In the genomic region with DNA sequence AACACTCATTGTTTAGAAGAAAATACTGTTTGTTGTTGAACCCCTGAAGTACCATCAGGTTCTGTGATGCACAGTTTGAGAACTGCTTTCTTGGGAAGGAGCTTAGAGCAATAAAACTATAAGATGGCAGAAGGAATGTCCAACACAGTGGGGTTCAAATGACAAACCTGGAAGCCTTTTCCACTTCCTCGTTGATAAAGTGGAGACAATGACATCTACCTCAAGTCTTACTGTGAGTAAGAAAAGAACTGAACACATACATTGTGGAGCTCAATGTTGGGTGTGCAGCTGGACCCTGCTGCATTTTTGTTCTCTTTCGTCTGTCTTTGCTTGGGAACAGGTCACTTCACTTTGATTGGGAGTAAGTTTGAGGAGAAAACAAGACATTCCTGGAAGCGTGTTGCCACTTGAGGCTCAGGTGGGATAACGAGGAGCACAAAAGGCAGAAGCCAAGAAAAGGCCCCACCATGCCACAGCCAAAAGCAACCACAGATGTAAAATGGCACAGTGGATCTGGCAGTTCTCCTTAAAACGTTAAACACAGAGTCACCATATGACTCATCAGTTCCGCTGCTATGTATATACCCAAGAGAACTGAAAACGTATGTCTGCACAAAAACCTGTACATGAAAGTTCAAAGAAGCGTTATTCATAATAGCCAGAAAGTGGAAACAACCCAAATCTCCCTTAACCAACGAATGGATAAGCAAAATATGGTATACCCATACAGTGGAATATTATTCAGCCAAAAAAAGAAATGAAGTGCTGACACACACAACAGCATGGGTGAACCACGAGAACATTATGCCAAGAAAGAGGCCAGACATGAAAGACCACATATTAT, we compare ENCODE assay signal across 8 cellular contexts. TPM values are rescaled to one million over a fixed set of nuclear protein-coding genes. Genes with fewer than 3 reads are reported as not detected.
DNase-seq lines count a peak whose midpoint lies in the region; ATAC-seq, FAIRE-seq and TF ChIP-seq lines count a peak whose summit lies in the region.

No MANE protein-coding gene starts in this region.

- TF ChIP-seq POLR2A in prostate gland (IDR thresholded peaks at IDR 0.05) = no peak

- no peaks in the 10 kb centered on the region for H3K36me3 ChIP-seq in GM06990 (ENCODE audit: control insufficient read depth, insufficient read depth, low read length)
- H3K36me3 ChIP-seq in psoas muscle (ENCODE audit: insufficient read depth in 1 of 2, low read depth in 1 of 2) = no peaks in the 10 kb centered on the region
- no peaks in the 10 kb centered on the region for H3K36me3 ChIP-seq in pancreas
- H3K36me3 ChIP-seq in prostate gland = no peaks in the 10 kb centered on the region

- DNase-seq in GM06990 (ENCODE audit: extremely low read depth, insufficient read length) (peak; percentile 79), psoas muscle (no peak), pancreas (no peak), prostate gland (ENCODE audit: low spot score) (no peak)
- peak in 1 of 2 donors; percentile 33 for DNase-seq in activated naive CD4-positive, alpha-beta T cell treated with anti-CD3 and anti-CD28 coated beads, Interleukin-2, amount 50 U/mL, for 72 hours (ENCODE audit: low spot score in 2 of 2)
- DNase-seq in activated CD8-positive, alpha-beta memory T cell treated with anti-CD3 and anti-CD28 coated beads for 24 hours = no peak

- TF ChIP-seq CTCF in GM06990 (IDR thresholded peaks at IDR 0.05; ENCODE audit: insufficient read depth, low read length, poor library complexity, severe bottlenecking) (no peak), psoas muscle (IDR thresholded peaks at IDR 0.05) (no peak), pancreas (IDR thresholded peaks at IDR 0.05) (no peak), prostate gland (IDR thresholded peaks at IDR 0.05) (no peak)

- peaks cover 5 to 9% of the 10 kb centered on the region in 2 donors for H3K9me3 Mint-ChIP-seq in activated naive CD4-positive, alpha-beta T cell treated with anti-CD3 and anti-CD28 coated beads, Interleukin-2, amount 50 U/mL, for 72 hours

- H3K9me3 ChIP-seq in psoas muscle = no peaks in the 10 kb centered on the region
- no peaks in the 10 kb centered on the region for H3K9me3 ChIP-seq in pancreas
- H3K9me3 ChIP-seq in prostate gland = no peaks in the 10 kb centered on the region

- peak overlapping the region; percentile 58 to 70 for H3K27ac Mint-ChIP-seq in activated naive CD4-positive, alpha-beta T cell treated with anti-CD3 and anti-CD28 coated beads, Interleukin-2, amount 50 U/mL, for 72 hours

- no peak for FAIRE-seq in pancreas (lab: Jason Lieb, UNC)

- H3K4me1 ChIP-seq in psoas muscle (no peaks in the 10 kb centered on the region), pancreas (no peaks in the 10 kb centered on the region), prostate gland (replicated peaks) (no peaks in the 10 kb centered on the region)

- 78 to 83% (median 81%) methylated on average over 10 of the region's 10 CpGs for WGBS in psoas muscle, 3 donors
- WGBS in pancreas, 2 donors = 65 to 76% methylated on average over 10 of the region's 10 CpGs
- 77% methylated on average over 10 of the region's 10 CpGs for WGBS in prostate gland

- no peaks in the 10 kb centered on the region for H3K27me3 ChIP-seq in GM06990 (replicated peaks; ENCODE audit: control insufficient read depth, insufficient read depth, low read length)
- H3K27me3 ChIP-seq in psoas muscle (ENCODE audit: insufficient read depth in 3 of 3, low read length in 2 of 3) = no peaks in the 10 kb centered on the region
- no peaks in the 10 kb centered on the region for H3K27me3 ChIP-seq in pancreas
- no peaks in the 10 kb centered on the region for H3K27me3 ChIP-seq in prostate gland (replicated peaks; ENCODE audit: insufficient read depth)

- H3K36me3 Mint-ChIP-seq in activated naive CD4-positive, alpha-beta T cell treated with anti-CD3 and anti-CD28 coated beads, Interleukin-2, amount 50 U/mL, for 72 hours = peaks cover 8 to 46% of the 10 kb centered on the region in 2 donors

- H3K4me3 ChIP-seq in GM06990 (replicated peaks; ENCODE audit: low read depth, low read length) (no peak overlapping the region; the same call in 1 of the 2 replicates), psoas muscle (no peak overlapping the region), pancreas (no peak overlapping the region), prostate gland (no peak overlapping the region)

- intact Hi-C loops in psoas muscle (cut with DNase I) = no loop called here
- intact Hi-C loops in pancreas (cut with DNase I) = no loop called here
- intact Hi-C loops in prostate gland (cut with DNase I) = no loop called here

- ATAC-seq in GM21360 (IDR thresholded peaks at IDR 0.05; ENCODE audit: unreplicated experiment) (peak; percentile 66), HG03457 (IDR thresholded peaks at IDR 0.05; ENCODE audit: unreplicated experiment) (peak; percentile 62), psoas muscle (no peak), pancreas (no peak)
- peak; percentile 86 to 90 for ATAC-seq in activated naive CD4-positive, alpha-beta T cell treated with anti-CD3 and anti-CD28 coated beads, Interleukin-2, amount 50 U/mL, for 72 hours

- no peak overlapping the region for H3K27ac ChIP-seq in psoas muscle
- H3K27ac ChIP-seq in pancreas = no peak overlapping the region
- H3K27ac ChIP-seq in prostate gland = no peak overlapping the region

RNA-seq across cellular contexts. Expression of gene SUB1, which starts 42.9 kb away (rescaled TPM):
- 100 to 1,000 TPM; 231 to 304 TPM for total RNA-seq in activated naive CD4-positive, alpha-beta T cell treated with anti-CD3 and anti-CD28 coated beads, Interleukin-2, amount 50 U/mL, for 72 hours
- total RNA-seq in psoas muscle = 100 to 1,000 TPM; 112 to 174 (median 150) TPM
- polyA plus RNA-seq in psoas muscle = 100 to 1,000 TPM; 102 to 175 (median 138) TPM
- total RNA-seq in pancreas = 10 to 100 TPM; 42.5 to 91.7 (median 62.2) TPM
- polyA plus RNA-seq in pancreas = 10 to 100 TPM; 50.7 to 87.1 TPM
- total RNA-seq in prostate gland = 100 to 1,000 TPM; 135 to 190 TPM

Comparison
In these comparisons a context has a peak if more than half of its experiments do, and no peak if none do; other contexts are left out.
1. ATAC-seq: peak in GM21360 (single experiment), HG03457 (single experiment) and activated naive CD4-positive, alpha-beta T cell treated with anti-CD3 and anti-CD28 coated beads, Interleukin-2, amount 50 U/mL, for 72 hours (2 of 2); none in psoas muscle (0 of 4) and pancreas (0 of 4).